In genomic region chr10:69394020-69394419, GRCh38 we compare ENCODE assay signal across 23 cellular contexts. TPM values are rescaled to one million over a fixed set of nuclear protein-coding genes. Genes with fewer than 3 reads are reported as not detected.
A peak's percentile ranks its signal among the peaks of the same experiment; 100 is the strongest.
DNase-seq lines count a peak whose midpoint lies in the region; ATAC-seq and TF ChIP-seq lines count a peak whose summit lies in the region.
"Had no signal": no experiment of that assay in that cellular context is flagged by ENCODE, and none has a peak within 500 bp of the region (broad histone marks: within the 10 kb centered on the region; RNA-seq: fewer than 3 reads in every experiment).

No MANE protein-coding gene starts in this region.

- no peak overlapping the region for H2AK5ac ChIP-seq in H9 (ENCODE audit: insufficient read length, low read length)

- H2BK15ac ChIP-seq in H9 (ENCODE audit: low read depth, low read length): no peak overlapping the region

- no peak overlapping the region for H2BK5ac ChIP-seq in H9 (ENCODE audit: insufficient read length, low read length)

- H2BK20ac ChIP-seq in H9 (ENCODE audit: low read depth, low read length, poor library complexity, severe bottlenecking): no peak overlapping the region

- H3K4me1 ChIP-seq in H9 (ENCODE audit: insufficient read depth, low read length) (peaks cover 15% of the 10 kb centered on the region; the same call in 1 of the 2 replicates), osteoblast (ENCODE audit: insufficient read depth, low read length) (peaks cover 10% of the 10 kb centered on the region)
- H3K4me1 ChIP-seq: HAP-1 had no signal

- peak overlapping the region in 2 of 3 experiments; percentile 1 to 93; a peak in 2 of 7 replicates for H3K27ac Mint-ChIP-seq in H9
- peak overlapping the region; percentile 1 for H3K27ac Mint-ChIP-seq in activated T-helper 17 cell treated with anti-CD3 and anti-CD28 coated beads, Interleukin-2, amount 50 U/mL, for 72 hours

- H2BK12ac ChIP-seq in H9 (ENCODE audit: insufficient read length, low read depth, low read length): no peak overlapping the region

- H2AFZ ChIP-seq in H9 (ENCODE audit: low read length) (no peak overlapping the region), osteoblast (ENCODE audit: low read length) (no peak overlapping the region)

- peaks cover 33 to 51% (median 36%) of the 10 kb centered on the region in 3 experiments for H3K36me3 Mint-ChIP-seq in H9 (ENCODE audit: insufficient read depth in 1 of 3, low read depth in 3 of 3)
- peaks cover 99% of the 10 kb centered on the region for H3K36me3 Mint-ChIP-seq in activated T-helper 17 cell treated with anti-CD3 and anti-CD28 coated beads, Interleukin-2, amount 50 U/mL, for 72 hours (ENCODE audit: low read depth)

- WGBS in H9 (ENCODE audit: extremely low coverage, insufficient read length, low lambda C conversion rate): no CpG with 5 or more reads among the region's 1 CpG

- no peak overlapping the region for H4K91ac ChIP-seq in H9 (ENCODE audit: insufficient read length, low read depth, low read length)

- peak; percentile 55 for DNase-seq in EL
- DNase-seq in H9: no peak
- peak; percentile 42 for DNase-seq in osteoblast (ENCODE audit: insufficient read length, low spot score, missing footprints)
- DNase-seq in activated CD8-positive, alpha-beta memory T cell treated with anti-CD3 and anti-CD28 coated beads for 24 hours: no peak
- no peak for DNase-seq in AG08395 (ENCODE audit: low spot score)
- DNase-seq in mesenteric fat pad (ENCODE audit: low spot score): no peak
- DNase-seq: AML-193; DMS79; Kasumi-1; NCI-H1105; NCI-H1694 treated with DMSO at 0.1 percent for 48 hours; NCI-H748 treated with DMSO at 0.1 percent for 48 hours; NK-92 treated with Interleukin-12 subunit alpha and Interleukin-12 subunit beta, amount 100 ng/mL, for 24 hours; SHP77; SK-N-SH had no signal

- H3K4me3 ChIP-seq in osteoblast (ENCODE audit: insufficient read depth, low read length): no peak overlapping the region
- H3K4me3 ChIP-seq: HAP-1 had no signal

- H3K4me2 ChIP-seq in H9 (ENCODE audit: insufficient read depth, insufficient read length, low read length): no peak overlapping the region
- H3K4me2 ChIP-seq in osteoblast (ENCODE audit: insufficient read depth, low read length): no peak overlapping the region
- H3K4me2 ChIP-seq: SK-N-SH had no signal

- no peak for TF ChIP-seq CTCF in H9 (conservative IDR thresholded peaks at IDR 0.05)
- TF ChIP-seq CTCF in osteoblast (IDR thresholded peaks at IDR 0.05; ENCODE audit: extremely low read depth, low read depth, low read length): no peak

- H3K9ac ChIP-seq in H9 (ENCODE audit: extremely low read depth, insufficient read length, low read length): no peak overlapping the region
- H3K9ac ChIP-seq: SK-N-SH had no signal

- no peaks in the 10 kb centered on the region for H3K23me2 ChIP-seq in H9 (ENCODE audit: insufficient read length, low read depth, low read length, poor library complexity, severe bottlenecking)

- H3K79me1 ChIP-seq in H9 (ENCODE audit: insufficient read depth, low read depth, low read length, poor library complexity, severe bottlenecking): no peaks in the 10 kb centered on the region

- H3K14ac ChIP-seq in H9 (ENCODE audit: insufficient read depth, low read length): no peak overlapping the region

- no peak overlapping the region for H3K23ac ChIP-seq in H9 (ENCODE audit: insufficient read length, low read depth, low read length)

- no peak overlapping the region for H4K8ac ChIP-seq in H9 (replicated peaks; ENCODE audit: insufficient read length, low read depth, low read length)

- H3K56ac ChIP-seq in H9 (ENCODE audit: insufficient read length, low read depth, low read length): no peak overlapping the region

- H3K79me2 ChIP-seq in H9 (ENCODE audit: insufficient read depth, low read length) (no peaks in the 10 kb centered on the region), osteoblast (ENCODE audit: insufficient read depth, low read length) (peaks cover 18% of the 10 kb centered on the region)

- H4K20me1 ChIP-seq in H9 (ENCODE audit: control insufficient read depth, insufficient read depth, insufficient read length) (no peaks in the 10 kb centered on the region), osteoblast (ENCODE audit: insufficient read depth, low read length) (peaks cover 4% of the 10 kb centered on the region)

- no peak overlapping the region for H3K4me3 Mint-ChIP-seq in H9
- no peak overlapping the region for H3K4me3 Mint-ChIP-seq in activated T-helper 17 cell treated with anti-CD3 and anti-CD28 coated beads, Interleukin-2, amount 50 U/mL, for 72 hours

- no peak overlapping the region for H3K4ac ChIP-seq in H9 (ENCODE audit: low read depth, low read length)

- ATAC-seq in activated T-helper 17 cell treated with anti-CD3 and anti-CD28 coated beads, Interleukin-2, amount 50 U/mL, for 72 hours (replicated peaks): no peak
- no peak for ATAC-seq in HG03457 (IDR thresholded peaks at IDR 0.05; ENCODE audit: unreplicated experiment)

- no peak overlapping the region for H3K27ac ChIP-seq in H9 (ENCODE audit: insufficient read length, low read depth, low read length)
- no peak overlapping the region for H3K27ac ChIP-seq in osteoblast (ENCODE audit: low read depth, low read length)
- H3K27ac ChIP-seq: C4-2B had no signal

- H3T11ph ChIP-seq in H9 (ENCODE audit: low read length): no peak overlapping the region

- peaks cover 60% of the 10 kb centered on the region for H3K36me3 ChIP-seq in osteoblast (ENCODE audit: insufficient read depth, low read length)

- H4K5ac ChIP-seq in H9 (ENCODE audit: insufficient read length, low read depth, low read length): no peak overlapping the region

- H3K4me1 Mint-ChIP-seq in H9: peaks cover 30 to 32% of the 10 kb centered on the region in 2 experiments
- no peaks in the 10 kb centered on the region for H3K4me1 Mint-ChIP-seq in activated T-helper 17 cell treated with anti-CD3 and anti-CD28 coated beads, Interleukin-2, amount 50 U/mL, for 72 hours

- no peak overlapping the region for H3K18ac ChIP-seq in H9 (ENCODE audit: insufficient read length, low read depth, low read length)

- H3K27me3 Mint-ChIP-seq in H9 (ENCODE audit: low read depth): no peaks in the 10 kb centered on the region
- no peaks in the 10 kb centered on the region for H3K27me3 Mint-ChIP-seq in activated T-helper 17 cell treated with anti-CD3 and anti-CD28 coated beads, Interleukin-2, amount 50 U/mL, for 72 hours
- H3K27me3 Mint-ChIP-seq: IgD-negative memory B cell had no signal

- H2BK120ac ChIP-seq in H9 (ENCODE audit: low read depth, low read length, poor library complexity, severe bottlenecking): no peak overlapping the region

- H3K9me3 Mint-ChIP-seq in H9: no peaks in the 10 kb centered on the region
- no peaks in the 10 kb centered on the region for H3K9me3 Mint-ChIP-seq in activated T-helper 17 cell treated with anti-CD3 and anti-CD28 coated beads, Interleukin-2, amount 50 U/mL, for 72 hours
- H3K9me3 Mint-ChIP-seq: IgD-negative memory B cell had no signal

- H3K9me3 ChIP-seq in H9 (ENCODE audit: control insufficient read depth, low read depth, low read length) (no peaks in the 10 kb centered on the region), osteoblast (ENCODE audit: low read depth, low read length) (no peaks in the 10 kb centered on the region)
- H3K9me3 ChIP-seq: HAP-1, SK-N-SH had no signal

- H3K27me3 ChIP-seq in H9 (ENCODE audit: insufficient read depth, low read length): no peaks in the 10 kb centered on the region
- H3K27me3 ChIP-seq in osteoblast (ENCODE audit: insufficient read depth, low read length): no peaks in the 10 kb centered on the region

RNA-seq across cellular contexts. Expression of gene TACR2, which starts 22.7 kb away (rescaled TPM):
- not detected in 2 replicates for total RNA-seq in H9 (2021)
- total RNA-seq in activated T-helper 17 cell treated with anti-CD3 and anti-CD28 coated beads, Interleukin-2, amount 50 U/mL, for 72 hours: not detected
- total RNA-seq in osteoblast: 0.29 and 0.36 TPM in 2 replicates
- 0.61 TPM for total RNA-seq in mesenteric fat pad
- total RNA-seq: G401, NCI-H460, OCI-LY7 had no signal

RNA-seq across cellular contexts. Expression of gene TSPAN15, which starts 57.2 kb away (rescaled TPM):
- total RNA-seq in H9 (2021) (7.7 and 7.8 TPM in 2 replicates), osteoblast (0.59 and 0.72 TPM in 2 replicates), mesenteric fat pad (109 TPM)
- total RNA-seq in activated T-helper 17 cell treated with anti-CD3 and anti-CD28 coated beads, Interleukin-2, amount 50 U/mL, for 72 hours: 10 to 100 TPM in 1 of 2 donors, 1 to 10 TPM in 1; 4.9 to 12.7 TPM

Comparison
In these comparisons a context has a peak if more than half of its experiments do, and no peak if none do; other contexts are left out.
1. DNase-seq: peak in EL (single experiment) and osteoblast (single experiment); none in H9 (single experiment), activated CD8-positive, alpha-beta memory T cell treated with anti-CD3 and anti-CD28 coated beads for 24 hours (single experiment), AG08395 (single experiment) and mesenteric fat pad (single experiment).